1 cellular context compared by ENCODE assay signal in genomic region chr5:10353241-10354047, GRCh38.
A peak's percentile ranks its signal among the peaks of the same experiment; 100 is the strongest.
TF ChIP-seq lines count a peak whose summit lies in the region.

TSS of gene MARCHF6 (plus strand) at chr5:10353695. CDS start at chr5:10353899, 204 bp downstream.

TF ChIP-seq in K562, 482 proteins besides CTCF, POLR2A, EP300 and RAD21 (continued from another document and continues in another):
- TF ChIP-seq ZBTB33 (CRISPR knock-in tag; IDR thresholded peaks at IDR 0.05) (peak; percentile 60), ARID2 (IDR thresholded peaks at IDR 0.05) (0 out of 2 replicates have a peak, but pooled peaks have one; percentile 12), CHCHD3 (CRISPR knock-in tag; IDR thresholded peaks at IDR 0.05) (no peak; the same call in 1 of the 2 replicates), PATZ1 (CRISPR knock-in tag; IDR thresholded peaks at IDR 0.05; ENCODE audit: borderline replicate concordance) (no peak), SAFB (IDR thresholded peaks at IDR 0.05; ENCODE audit: borderline replicate concordance, low read depth, low read length) (peak; percentile 73), SMAD3 (CRISPR knock-in tag; conservative IDR thresholded peaks at IDR 0.05) (no peak), FOXK1 (CRISPR knock-in tag; IDR thresholded peaks at IDR 0.05; ENCODE audit: borderline replicate concordance) (peak; percentile 94), MBD2 (IDR thresholded peaks at IDR 0.05; ENCODE audit: borderline replicate concordance, low read depth) (peak; percentile 91), RNF219 (CRISPR knock-in tag; IDR thresholded peaks at IDR 0.05) (no peak), SNIP1 (IDR thresholded peaks at IDR 0.05; ENCODE audit: low read depth) (peak; percentile 33; the same call in 1 of the 2 replicates), CGGBP1 (CRISPR knock-in tag; IDR thresholded peaks at IDR 0.05) (0 out of 2 replicates have a peak, but pooled peaks have one; percentile 63), NR0B1 (IDR thresholded peaks at IDR 0.05; ENCODE audit: partially characterized antibody) (no peak), DACH1 (IDR thresholded peaks at IDR 0.05; ENCODE audit: partially characterized antibody) (no peak), EZH2 (IDR thresholded peaks at IDR 0.05; ENCODE audit: borderline replicate concordance, low read depth, low read length) (no peak), ZNF436 (CRISPR knock-in tag; IDR thresholded peaks at IDR 0.05) (no peak), JUNB (CRISPR knock-in tag; conservative IDR thresholded peaks at IDR 0.05) (no peak), ETV1 (tag; conservative IDR thresholded peaks at IDR 0.05; ENCODE audit: low read depth) (0 out of 2 replicates have a peak, but pooled peaks have one; percentile 2), ZNF174 (CRISPR knock-in tag; IDR thresholded peaks at IDR 0.05) (no peak), PURB (CRISPR knock-in tag; IDR thresholded peaks at IDR 0.05; ENCODE audit: low read depth) (no peak), SMAD1 (IDR thresholded peaks at IDR 0.05; ENCODE audit: low read depth, low read length, partially characterized antibody) (peak; percentile 57), RBM15 (IDR thresholded peaks at IDR 0.05; ENCODE audit: insufficient read depth, low read length) (no peak), ZNF449 (CRISPR knock-in tag; IDR thresholded peaks at IDR 0.05) (no peak), ZNF431 (CRISPR knock-in tag; IDR thresholded peaks at IDR 0.05) (peak; percentile 75; the same call in 1 of the 2 replicates), PKNOX1 (IDR thresholded peaks at IDR 0.05) (peak; percentile 86), ZBTB2 (IDR thresholded peaks at IDR 0.05) (peak; percentile 50), ZNF175 (CRISPR knock-in tag; IDR thresholded peaks at IDR 0.05; ENCODE audit: low read depth) (no peak), STAT6 (CRISPR knock-in tag; IDR thresholded peaks at IDR 0.05) (0 out of 2 replicates have a peak, but pooled peaks have one; percentile 64), PML (IDR thresholded peaks at IDR 0.05; ENCODE audit: low read length) (peak; percentile 92), MYC (IDR thresholded peaks at IDR 0.05; ENCODE audit: low read depth, low read length) (peak; percentile 91), MYC (CRISPR knock-in tag; IDR thresholded peaks at IDR 0.05; ENCODE audit: borderline replicate concordance, low read depth) (peak; percentile 94), ZNF143 (CRISPR knock-in tag; IDR thresholded peaks at IDR 0.05) (0 out of 2 replicates have a peak, but pooled peaks have one; percentile 44), NCOA1 (IDR thresholded peaks at IDR 0.05; ENCODE audit: low read depth) (peak; percentile 21), ZKSCAN3 (CRISPR knock-in tag; IDR thresholded peaks at IDR 0.05) (no peak), HES1 (IDR thresholded peaks at IDR 0.05; ENCODE audit: low read depth) (no peak), ZFP30 (CRISPR knock-in tag; IDR thresholded peaks at IDR 0.05; ENCODE audit: borderline replicate concordance) (no peak), RB1 (IDR thresholded peaks at IDR 0.05; ENCODE audit: low read depth) (peak; percentile 77), E2F4 (CRISPR knock-in tag; IDR thresholded peaks at IDR 0.05; ENCODE audit: low read depth) (no peak), PHB2 (IDR thresholded peaks at IDR 0.05; ENCODE audit: low read depth) (no peak; the same call in 1 of the 2 replicates), ERF (CRISPR knock-in tag; IDR thresholded peaks at IDR 0.05) (peak; percentile 58; the same call in 1 of the 2 replicates), BCOR (IDR thresholded peaks at IDR 0.05) (peak; percentile 55), NUFIP1 (IDR thresholded peaks at IDR 0.05; ENCODE audit: partially characterized antibody) (no peak), HMG20B (CRISPR knock-in tag; IDR thresholded peaks at IDR 0.05) (no peak), BRCA1 (IDR thresholded peaks at IDR 0.05) (no peak), BRCA1 (CRISPR knock-in tag; IDR thresholded peaks at IDR 0.05) (no peak), KLF10 (CRISPR knock-in tag; IDR thresholded peaks at IDR 0.05) (no peak), ZSCAN29 (IDR thresholded peaks at IDR 0.05) (no peak), ZC3H8 (IDR thresholded peaks at IDR 0.05) (no peak), STAT5A (IDR thresholded peaks at IDR 0.05; ENCODE audit: borderline replicate concordance, low read length) (peak; percentile 31; the same call in 1 of the 2 replicates), ARID3B (CRISPR knock-in tag; IDR thresholded peaks at IDR 0.05; ENCODE audit: borderline replicate concordance) (no peak)
